Comparison of ENCODE assay signal across 19 cellular contexts in genomic region chr2:200317975-200318374, GRCh38. TPM values are rescaled to one million over a fixed set of nuclear protein-coding genes. Genes with fewer than 3 reads are reported as not detected.
DNase-seq lines count a peak whose midpoint lies in the region; ATAC-seq and TF ChIP-seq lines count a peak whose summit lies in the region.
"Had no signal": no experiment of that assay in that cellular context is flagged by ENCODE, and none has a peak within 500 bp of the region (broad histone marks: within the 10 kb centered on the region; RNA-seq: fewer than 3 reads in every experiment).

No MANE protein-coding gene starts in this region.

- H3K27me3 Mint-ChIP-seq in H9 (ENCODE audit: low read depth) = no peaks in the 10 kb centered on the region
- peaks cover 15% of the 10 kb centered on the region for H3K27me3 Mint-ChIP-seq in stimulated activated memory B cell treated with anti-CD40 and anti-IgM and Interleukin-4, amounts not matched to agents 10 μg/mL and 1 μg/mL and 100 μg/mL, for 72 hours
- H3K27me3 Mint-ChIP-seq: activated CD4-positive, alpha-beta T cell treated with anti-CD3 and anti-CD28 coated beads, Interleukin-2, amount 10 ng/mL, durations not matched to agents 24 days and 14 days had no signal

- POLR2A ChIA-PET in PC-9 (lab: Charles Lee; ENCODE audit: unreplicated experiment) = interaction anchor here (0.6 kb wide), 1 partner anchor 61 kb away, joined by 5 read pairs; no protein-coding TSS in a partner anchor

- H3K4me3 ChIP-seq in PC-9 = peak overlapping the region; percentile 41; the same call in 1 of the 2 replicates
- H3K4me3 ChIP-seq in iPS DF 6.9 (ENCODE audit: low read length) = no peak overlapping the region
- no peak overlapping the region for H3K4me3 ChIP-seq in psoas muscle
- H3K4me3 ChIP-seq: ascending aorta, prostate gland had no signal

- H3K9me3 ChIP-seq in H9 (ENCODE audit: control insufficient read depth, low read depth, low read length) (no peaks in the 10 kb centered on the region), PC-9 (ENCODE audit: insufficient read depth, low read depth) (peaks cover 2% of the 10 kb centered on the region; the same call in 1 of the 2 replicates), iPS DF 6.9 (ENCODE audit: control insufficient read depth, insufficient read depth, low read length) (no peaks in the 10 kb centered on the region), psoas muscle (no peaks in the 10 kb centered on the region)
- H3K9me3 ChIP-seq: ascending aorta, prostate gland had no signal

- H3K4me3 Mint-ChIP-seq in H9 = no peak overlapping the region
- no peak overlapping the region for H3K4me3 Mint-ChIP-seq in stimulated activated memory B cell treated with anti-CD40 and anti-IgM and Interleukin-4, amounts not matched to agents 10 μg/mL and 1 μg/mL and 100 μg/mL, for 72 hours
- H3K4me3 Mint-ChIP-seq: activated CD4-positive, alpha-beta T cell treated with anti-CD3 and anti-CD28 coated beads, Interleukin-2, amount 10 ng/mL, durations not matched to agents 24 days and 14 days; CD4-positive, alpha-beta T cell; memory B cell; natural killer cell had no signal

- no peak overlapping the region for H2BK5ac ChIP-seq in H9 (ENCODE audit: insufficient read length, low read length)

- H3F3A ChIP-seq in PC-9 (ENCODE audit: insufficient read depth, low read depth) = peaks cover 31% of the 10 kb centered on the region

- H3K4ac ChIP-seq in H9 (ENCODE audit: low read depth, low read length) = no peak overlapping the region

- H3K79me1 ChIP-seq in H9 (ENCODE audit: insufficient read depth, low read depth, low read length, poor library complexity, severe bottlenecking) = no peaks in the 10 kb centered on the region

- H3K4me1 Mint-ChIP-seq in H9 = peaks cover 76 to 84% of the 10 kb centered on the region in 2 experiments
- H3K4me1 Mint-ChIP-seq in stimulated activated memory B cell treated with anti-CD40 and anti-IgM and Interleukin-4, amounts not matched to agents 10 μg/mL and 1 μg/mL and 100 μg/mL, for 72 hours = no peaks in the 10 kb centered on the region
- H3K4me1 Mint-ChIP-seq: memory B cell, natural killer cell had no signal

- no peak overlapping the region for H4K91ac ChIP-seq in H9 (ENCODE audit: insufficient read length, low read depth, low read length)

- intact Hi-C loops in PC-9 (cut with micrococcal nuclease; ENCODE audit: unreplicated experiment) = loop anchor here (2.0 kb wide), 2 partner anchors 61 to 89 kb away; no protein-coding TSS in a partner anchor
- intact Hi-C loops in psoas muscle (cut with DNase I) = loop anchor here in 1 of 2 donors (5.0 kb wide), 1 partner anchor 59 kb away; no protein-coding TSS in a partner anchor

- no peak for ATAC-seq in psoas muscle
- no peak for ATAC-seq in stimulated activated memory B cell treated with anti-CD40 and anti-IgM and Interleukin-4, amounts not matched to agents 10 μg/mL and 1 μg/mL and 100 μg/mL, for 72 hours
- ATAC-seq in HG03135 (IDR thresholded peaks at IDR 0.05; ENCODE audit: unreplicated experiment) = no peak
- ATAC-seq: natural killer cell had no signal

- H2BK120ac ChIP-seq in H9 (ENCODE audit: low read depth, low read length, poor library complexity, severe bottlenecking) = no peak overlapping the region

- H3K56ac ChIP-seq in H9 (ENCODE audit: insufficient read length, low read depth, low read length) = no peak overlapping the region

- no TSS peak for BruUV-seq in PC-9 (replicated peaks; lab: Mats Ljungman, UMichigan)

- H3K4me1 ChIP-seq in H9 (ENCODE audit: insufficient read depth, low read length) (peaks cover 49% of the 10 kb centered on the region), PC-9 (replicated peaks; ENCODE audit: insufficient read depth) (peaks cover 79% of the 10 kb centered on the region), iPS DF 6.9 (ENCODE audit: control insufficient read depth, insufficient read depth, low read length) (peaks cover 15% of the 10 kb centered on the region), psoas muscle (peaks cover 90% of the 10 kb centered on the region)

- H2AK5ac ChIP-seq in H9 (ENCODE audit: insufficient read length, low read length) = no peak overlapping the region

- H3T11ph ChIP-seq in H9 (ENCODE audit: low read length) = no peak overlapping the region

- no peaks in the 10 kb centered on the region; a peak in 1 of 7 replicates for H3K36me3 Mint-ChIP-seq in H9 (ENCODE audit: insufficient read depth in 1 of 3, low read depth in 3 of 3)
- no peaks in the 10 kb centered on the region for H3K36me3 Mint-ChIP-seq in stimulated activated memory B cell treated with anti-CD40 and anti-IgM and Interleukin-4, amounts not matched to agents 10 μg/mL and 1 μg/mL and 100 μg/mL, for 72 hours
- H3K36me3 Mint-ChIP-seq: memory B cell, natural killer cell had no signal

- no peaks in the 10 kb centered on the region for H3K23me2 ChIP-seq in H9 (ENCODE audit: insufficient read length, low read depth, low read length, poor library complexity, severe bottlenecking)

- H4K20me1 ChIP-seq in H9 (ENCODE audit: control insufficient read depth, insufficient read depth, insufficient read length) = no peaks in the 10 kb centered on the region
- H4K20me1 ChIP-seq in PC-9 (ENCODE audit: insufficient read depth) = no peaks in the 10 kb centered on the region

- no peaks in the 10 kb centered on the region for H3K27me3 ChIP-seq in H9 (ENCODE audit: insufficient read depth, low read length)
- no peaks in the 10 kb centered on the region for H3K27me3 ChIP-seq in PC-9 (ENCODE audit: insufficient read depth, low read depth)
- no peaks in the 10 kb centered on the region for H3K27me3 ChIP-seq in iPS DF 6.9 (ENCODE audit: control insufficient read depth, insufficient read depth, low read length)
- H3K27me3 ChIP-seq in psoas muscle (ENCODE audit: insufficient read depth in 3 of 3, low read length in 2 of 3) = no peaks in the 10 kb centered on the region
- H3K27me3 ChIP-seq: ascending aorta had no signal

- no peak overlapping the region for H2AFZ ChIP-seq in H9 (ENCODE audit: low read length)
- H2AFZ ChIP-seq in PC-9 = no peak overlapping the region

- H3K9ac ChIP-seq in H9 (ENCODE audit: extremely low read depth, insufficient read length, low read length) = no peak overlapping the region

- no peak overlapping the region for H3K18ac ChIP-seq in H9 (ENCODE audit: insufficient read length, low read depth, low read length)

- no peak overlapping the region for H3K23ac ChIP-seq in H9 (ENCODE audit: insufficient read length, low read depth, low read length)

- H2BK20ac ChIP-seq in H9 (ENCODE audit: low read depth, low read length, poor library complexity, severe bottlenecking) = no peak overlapping the region

- H3K27ac ChIP-seq in H9 (ENCODE audit: insufficient read length, low read depth, low read length) (peak overlapping the region; percentile 51), PC-9 (peak overlapping the region; percentile 89), iPS DF 6.9 (ENCODE audit: low read length) (peak overlapping the region; percentile 54), psoas muscle (peak overlapping the region; percentile 33)
- H3K27ac ChIP-seq: ascending aorta, RWPE1 had no signal

- H2BK12ac ChIP-seq in H9 (ENCODE audit: insufficient read length, low read depth, low read length) = no peak overlapping the region

- no peak overlapping the region for H4K8ac ChIP-seq in H9 (replicated peaks; ENCODE audit: insufficient read length, low read depth, low read length)

- no peaks in the 10 kb centered on the region for H3K9me2 ChIP-seq in PC-9 (ENCODE audit: insufficient read depth)

- H3K4me2 ChIP-seq in H9 (ENCODE audit: insufficient read depth, insufficient read length, low read length) (peak overlapping the region; percentile 8), PC-9 (peak overlapping the region; percentile 79)

- H3K9me3 Mint-ChIP-seq in H9 = no peaks in the 10 kb centered on the region
- no peaks in the 10 kb centered on the region for H3K9me3 Mint-ChIP-seq in stimulated activated memory B cell treated with anti-CD40 and anti-IgM and Interleukin-4, amounts not matched to agents 10 μg/mL and 1 μg/mL and 100 μg/mL, for 72 hours
- H3K9me3 Mint-ChIP-seq: activated CD4-positive, alpha-beta T cell treated with anti-CD3 and anti-CD28 coated beads, Interleukin-2, amount 10 ng/mL, durations not matched to agents 24 days and 14 days; CD4-positive, alpha-beta T cell; memory B cell; natural killer cell had no signal

- peak overlapping the region; percentile 69 to 92 (median 90); a peak in 5 of 7 replicates for H3K27ac Mint-ChIP-seq in H9
- no peak overlapping the region for H3K27ac Mint-ChIP-seq in stimulated activated memory B cell treated with anti-CD40 and anti-IgM and Interleukin-4, amounts not matched to agents 10 μg/mL and 1 μg/mL and 100 μg/mL, for 72 hours
- H3K27ac Mint-ChIP-seq: activated CD4-positive, alpha-beta T cell treated with anti-CD3 and anti-CD28 coated beads, Interleukin-2, amount 10 ng/mL, durations not matched to agents 24 days and 14 days; CD4-positive, alpha-beta T cell; memory B cell; natural killer cell had no signal

- H2BK15ac ChIP-seq in H9 (ENCODE audit: low read depth, low read length) = no peak overlapping the region

- no peak overlapping the region for H4K5ac ChIP-seq in H9 (ENCODE audit: insufficient read length, low read depth, low read length)

- DNase-seq in H9 = no peak
- DNase-seq in PC-9 = peak in 1 of 2 experiments; percentile 77
- DNase-seq in iPS DF 6.9 (ENCODE audit: low read depth, low spot score) = no peak
- no peak for DNase-seq in psoas muscle
- no peak for DNase-seq in stimulated activated CD4-positive, alpha-beta T cell treated with anti-CD3 and anti-CD28 coated beads, Interleukin-12 subunit alpha, Interleukin-12 subunit beta, amount 100 ng/mL, for 4 hours
- no peak for DNase-seq in T1000 (lab: John Stamatoyannopoulos, UW)
- DNase-seq: activated CD4-positive, alpha-beta T cell treated with anti-CD3 and anti-CD28 coated beads, Interleukin-2, amount 10 ng/mL, durations not matched to agents 24 days and 14 days; activated CD8-positive, alpha-beta memory T cell treated with anti-CD3 and anti-CD28 coated beads, Interleukin-2, amount 50 U/mL, for 48 hours; CD4-positive, alpha-beta T cell; foreskin melanocyte; natural killer cell; NCI-H1436 treated with DMSO at 0.1 percent for 48 hours; NCI-H2227 treated with DMSO at 0.1 percent for 48 hours had no signal

- TF ChIP-seq CTCF in H9 (conservative IDR thresholded peaks at IDR 0.05) (no peak), PC-9 (conservative IDR thresholded peaks at IDR 0.05) (no peak), psoas muscle (IDR thresholded peaks at IDR 0.05) (no peak)

- H3K14ac ChIP-seq in H9 (ENCODE audit: insufficient read depth, low read length) = no peak overlapping the region

- H3K36me3 ChIP-seq in PC-9 (ENCODE audit: low read depth) (0 out of 2 replicates have a peak, but pooled peaks cover 5% of the 10 kb centered on the region), iPS DF 6.9 (ENCODE audit: control insufficient read depth, insufficient read depth, low read length) (no peaks in the 10 kb centered on the region), psoas muscle (ENCODE audit: insufficient read depth in 1 of 2, low read depth in 1 of 2) (no peaks in the 10 kb centered on the region)
- H3K36me3 ChIP-seq: ascending aorta, prostate gland had no signal

- peaks cover 69% of the 10 kb centered on the region for H3K79me2 ChIP-seq in H9 (ENCODE audit: insufficient read depth, low read length)
- peaks cover 100% of the 10 kb centered on the region for H3K79me2 ChIP-seq in PC-9 (ENCODE audit: low read depth)

- no CpG with 5 or more reads among the region's 3 CpGs for WGBS in H9 (ENCODE audit: extremely low coverage, insufficient read length, low lambda C conversion rate)
- no CpG with 5 or more reads among the region's 3 CpGs for WGBS in iPS DF 6.9 (ENCODE audit: insufficient coverage, insufficient read length)
- 23 to 49% (median 39%) methylated on average over 3 of the region's 3 CpGs for WGBS in psoas muscle, 3 donors

- CTCF ChIA-PET in PC-9 (lab: Charles Lee) = no interaction called here

RNA-seq across cellular contexts. Expression of gene SPATS2L, which starts 11.5 kb away (rescaled TPM):
- total RNA-seq in H9 (2021) (45.9 and 47.3 TPM in 2 replicates), PC-9 (2021) (189 and 199 TPM in 2 replicates), psoas muscle (10 to 100 TPM; 34.2 to 60.2 (median 50.9) TPM)
- 100 to 1,000 TPM in 2 of 3 donors, 10 to 100 TPM in 1; 62.1 to 286 (median 172) TPM for polyA plus RNA-seq in psoas muscle

Comparison
In these comparisons a context has a peak if more than half of its experiments do, and no peak if none do; other contexts are left out.
1. H3K27ac ChIP-seq: peak in every context shown above with its lines; median percentile 89 in PC-9; 54 in iPS DF 6.9; 51 in H9; 33 in psoas muscle.